Comparison of ENCODE assay signal across 22 cellular contexts in the genomic region with DNA sequence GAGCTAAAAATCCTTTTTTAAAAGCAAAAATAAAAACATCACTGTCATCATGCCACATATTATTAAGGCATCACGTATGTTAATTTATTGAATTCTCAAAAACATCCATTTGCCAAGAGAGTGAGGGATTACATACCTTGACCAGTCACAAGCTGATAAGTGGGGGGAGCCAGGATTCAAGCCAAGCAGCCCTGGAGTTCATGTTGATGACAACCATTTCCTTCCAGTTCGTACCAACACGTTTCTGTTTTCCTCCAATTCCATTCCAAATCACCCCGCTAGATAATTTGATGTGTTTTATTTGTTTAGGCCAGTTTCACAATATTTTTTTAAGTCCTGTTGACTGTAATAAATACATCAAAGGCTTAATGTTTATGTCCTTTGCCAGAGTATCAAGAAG. TPM values are rescaled to one million over a fixed set of nuclear protein-coding genes. Genes with fewer than 3 reads are reported as not detected.
DNase-seq lines count a peak whose midpoint lies in the region; ATAC-seq and TF ChIP-seq lines count a peak whose summit lies in the region.
"Had no signal": no experiment of that assay in that cellular context is flagged by ENCODE, and none has a peak within 500 bp of the region (broad histone marks: within the 10 kb centered on the region; RNA-seq: fewer than 3 reads in every experiment).

No MANE protein-coding gene starts in this region.

- H3K27ac Mint-ChIP-seq in mesothelial cell of epicardium, result peak overlapping the region; percentile 96
- H3K27ac Mint-ChIP-seq: CD4-positive, alpha-beta T cell had no signal

- no peaks in the 10 kb centered on the region for H3K9me3 Mint-ChIP-seq in mesothelial cell of epicardium
- H3K9me3 Mint-ChIP-seq: CD4-positive, alpha-beta T cell had no signal

- intact Hi-C loops in PC-9 (cut with micrococcal nuclease; ENCODE audit: unreplicated experiment), result no loop called here

- no peaks in the 10 kb centered on the region for H4K20me1 ChIP-seq in PC-9 (ENCODE audit: insufficient read depth)

- H3K4me2 ChIP-seq in PC-9, result peak overlapping the region; percentile 69; the same call in 1 of the 2 replicates

- H3K27me3 ChIP-seq in ACC112 (ENCODE audit: insufficient read depth, low read length) (no peaks in the 10 kb centered on the region), PC-9 (ENCODE audit: insufficient read depth, low read depth) (no peaks in the 10 kb centered on the region), brain microvascular endothelial cell (replicated peaks) (no peaks in the 10 kb centered on the region)
- H3K27me3 ChIP-seq: BE2C had no signal

- H3K36me3 ChIP-seq in ACC112 (ENCODE audit: insufficient read depth, low read length), result no peaks in the 10 kb centered on the region
- H3K36me3 ChIP-seq in PC-9 (ENCODE audit: low read depth), result peaks cover 26% of the 10 kb centered on the region
- H3K36me3 ChIP-seq in brain microvascular endothelial cell (replicated peaks), result no peaks in the 10 kb centered on the region
- H3K36me3 ChIP-seq: BE2C had no signal

- ATAC-seq in HG03039 (IDR thresholded peaks at IDR 0.05; ENCODE audit: unreplicated experiment), result no peak
- ATAC-seq: GM12878 had no signal

- H3K27me3 Mint-ChIP-seq in mesothelial cell of epicardium (ENCODE audit: low read depth), result no peaks in the 10 kb centered on the region

- in situ Hi-C loops in brain microvascular endothelial cell (cut with HindIII; ENCODE audit: low pct_ligation_motif_present, low sequenced_read_pairs), result no loop called here

- DNase-seq in PC-9 (peak in 1 of 2 experiments; percentile 30), mesothelial cell of epicardium (ENCODE audit: low spot score in 2 of 2, unreplicated experiment in 2 of 2) (no peak), T-helper 1 cell (no peak), brain microvascular endothelial cell (no peak)
- DNase-seq in stimulated activated CD4-positive, alpha-beta T cell treated with anti-CD3 and anti-CD28 coated beads, Interleukin-4, amount 100 ng/mL, for 4 hours, result no peak
- DNase-seq: BE2C; CD4-positive, alpha-beta T cell; DMS53; EL; GM23248; NCI-H1417 treated with DMSO at 0.1 percent for 48 hours; NCI-H187 treated with DMSO at 0.1 percent for 48 hours; NCI-H226; NCI-H524; NCI-H82; OCI-M1; SHP77 treated with DMSO at 0.1 percent for 48 hours had no signal

- peaks cover 60% of the 10 kb centered on the region for H3K4me1 Mint-ChIP-seq in mesothelial cell of epicardium

- BruUV-seq in PC-9 (replicated peaks; lab: Mats Ljungman, UMichigan), result no TSS peak

- H3K9me2 ChIP-seq in PC-9 (ENCODE audit: insufficient read depth), result no peaks in the 10 kb centered on the region

- H3K27ac ChIP-seq in ACC112 (ENCODE audit: low read depth, low read length) (0 out of 2 replicates have a peak overlapping the region, but pooled peaks have one; percentile 86), PC-9 (peak overlapping the region; percentile 95), cingulate gyrus (ENCODE audit: low read depth, low read length) (peak overlapping the region; percentile 1), brain microvascular endothelial cell (no peak overlapping the region)
- H3K27ac ChIP-seq: GM23248 had no signal

- H2AFZ ChIP-seq in ACC112 (ENCODE audit: low read length, unreplicated experiment) (no peak overlapping the region), PC-9 (no peak overlapping the region)
- H2AFZ ChIP-seq: GM23248 had no signal

- H3K4me3 Mint-ChIP-seq in mesothelial cell of epicardium, result no peak overlapping the region
- H3K4me3 Mint-ChIP-seq: CD4-positive, alpha-beta T cell had no signal

- H3K79me2 ChIP-seq in ACC112 (ENCODE audit: control insufficient read depth, insufficient read depth, low read length, unreplicated experiment) (no peaks in the 10 kb centered on the region), PC-9 (ENCODE audit: low read depth) (peaks cover 27% of the 10 kb centered on the region; the same call in 1 of the 2 replicates)

- peaks cover 68% of the 10 kb centered on the region for H3F3A ChIP-seq in PC-9 (ENCODE audit: insufficient read depth, low read depth)

- CTCF ChIA-PET in PC-9 (lab: Charles Lee), result no interaction called here

- POLR2A ChIA-PET in PC-9 (lab: Charles Lee; ENCODE audit: unreplicated experiment), result no interaction called here

- H3K9me3 ChIP-seq in PC-9 (ENCODE audit: insufficient read depth, low read depth), result no peaks in the 10 kb centered on the region
- H3K9me3 ChIP-seq: BE2C had no signal

- H3K4me3 ChIP-seq in ACC112 (ENCODE audit: low read depth, low read length), result no peak overlapping the region
- no peak overlapping the region for H3K4me3 ChIP-seq in PC-9
- H3K4me3 ChIP-seq in brain microvascular endothelial cell (ENCODE audit: low read depth, low read length), result no peak overlapping the region
- H3K4me3 ChIP-seq: GM12878, GM23248 had no signal

- peaks cover 37% of the 10 kb centered on the region for H3K4me1 ChIP-seq in ACC112 (ENCODE audit: control insufficient read depth, insufficient read depth, low read length, unreplicated experiment)
- H3K4me1 ChIP-seq in PC-9 (replicated peaks; ENCODE audit: insufficient read depth), result peaks cover 74% of the 10 kb centered on the region
- H3K4me1 ChIP-seq: BE2C had no signal

- TF ChIP-seq CTCF in PC-9 (conservative IDR thresholded peaks at IDR 0.05) (no peak), mesothelial cell of epicardium (IDR thresholded peaks at IDR 0.05; ENCODE audit: unreplicated experiment) (no peak), brain microvascular endothelial cell (IDR thresholded peaks at IDR 0.05; ENCODE audit: low read depth, low read length, missing control alignments) (no peak)

- H3K36me3 Mint-ChIP-seq in mesothelial cell of epicardium, result peaks cover 7% of the 10 kb centered on the region

RNA-seq across cellular contexts. Expression of gene SLC1A3, which starts 53.0 kb away (rescaled TPM):
- total RNA-seq in PC-9 (2021) (0.24 TPM in 1 of 2 replicates, not detected in the other), mesothelial cell of epicardium (55.0 to 59.4 TPM (median 56.3 TPM) in 3 replicates)
- total RNA-seq: A172; CD4-positive, alpha-beta T cell had no signal

Comparison
In these comparisons a context has a peak if more than half of its experiments do, and no peak if none do; other contexts are left out.
1. RNA of gene SLC1A3, which starts 53.0 kb away (total RNA-seq): 55.0 to 59.4 TPM in mesothelial cell of epicardium; 0.24 TPM in PC-9; every median in the first group is over 10 times any median in the second.